13 cellular contexts compared by ENCODE assay signal in the genomic region with DNA sequence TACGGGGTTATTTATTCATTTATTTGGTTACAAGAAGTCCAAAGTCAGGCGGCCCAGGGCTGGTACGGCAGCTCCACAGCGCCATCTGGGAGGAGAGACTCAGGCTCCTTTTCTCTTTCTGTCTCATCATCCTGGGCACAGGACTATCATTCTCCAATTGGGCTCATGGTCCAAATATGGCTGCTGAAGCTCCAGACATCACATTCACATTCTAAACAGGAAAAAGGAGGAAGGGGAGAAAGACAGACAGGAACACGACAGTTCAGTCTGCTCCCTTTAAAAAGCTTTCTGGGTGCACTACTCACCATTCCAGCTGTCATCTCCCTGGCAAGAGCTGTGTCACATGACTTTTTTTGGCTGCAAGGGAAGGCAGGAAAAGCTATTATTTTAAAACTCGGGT.
DNase-seq lines count a peak whose midpoint lies in the region; ATAC-seq and TF ChIP-seq lines count a peak whose summit lies in the region.
"Had no signal": no experiment of that assay in that cellular context is flagged by ENCODE, and none has a peak within 500 bp of the region (broad histone marks: within the 10 kb centered on the region; RNA-seq: fewer than 3 reads in every experiment).

No MANE protein-coding gene starts in this region.

- DNase-seq in GM12865 (ENCODE audit: low read depth) (no peak), MG63 (peak; percentile 61), choroid plexus epithelial cell (ENCODE audit: low read depth) (peak; percentile 17), osteoblast (ENCODE audit: insufficient read length, low spot score, missing footprints) (peak; percentile 59), SW480 (ENCODE audit: low spot score) (no peak), NCI-H187 treated with DMSO at 0.1 percent for 48 hours (lab: John Stamatoyannopoulos, UW) (no peak)
- no peak for DNase-seq in activated CD8-positive, alpha-beta memory T cell treated with anti-CD3 and anti-CD28 coated beads, Interleukin-2, amount 50 U/mL, for 48 hours
- DNase-seq: cortex of kidney, foreskin melanocyte, NCI-H524, SIG-M5 had no signal

- H2AFZ ChIP-seq in osteoblast (ENCODE audit: low read length), result no peak overlapping the region

- H3K9me3 ChIP-seq in MG63, result peaks cover 8% of the 10 kb centered on the region; the same call in 1 of the 2 replicates
- H3K9me3 ChIP-seq in osteoblast (ENCODE audit: low read depth, low read length), result peaks cover 2% of the 10 kb centered on the region

- no peak overlapping the region for H3K27ac ChIP-seq in osteoblast (ENCODE audit: low read depth, low read length)

- H3K27me3 ChIP-seq in MG63 (no peaks in the 10 kb centered on the region), osteoblast (ENCODE audit: insufficient read depth, low read length) (peaks cover 3% of the 10 kb centered on the region)

- H3K79me2 ChIP-seq in osteoblast (ENCODE audit: insufficient read depth, low read length), result no peaks in the 10 kb centered on the region

- no peaks in the 10 kb centered on the region for H4K20me1 ChIP-seq in osteoblast (ENCODE audit: insufficient read depth, low read length)

- no peaks in the 10 kb centered on the region for H3K4me1 ChIP-seq in osteoblast (ENCODE audit: insufficient read depth, low read length)

- peak; percentile 5 for TF ChIP-seq CTCF in GM12865 (IDR thresholded peaks at IDR 0.05; ENCODE audit: insufficient read depth, low read depth, low read length, missing control alignments)
- peak; percentile 48 for TF ChIP-seq CTCF in choroid plexus epithelial cell (conservative IDR thresholded peaks at IDR 0.05; ENCODE audit: low read depth, low read length)
- peak; percentile 31 for TF ChIP-seq CTCF in osteoblast (IDR thresholded peaks at IDR 0.05; ENCODE audit: extremely low read depth, low read depth, low read length)

- ATAC-seq in GM18519 (IDR thresholded peaks at IDR 0.05; ENCODE audit: low FRiP score, unreplicated experiment), result no peak
- ATAC-seq: activated naive CD4-positive, alpha-beta T cell treated with anti-CD3 and anti-CD28 coated beads, Interleukin-2, amount 50 U/mL, for 72 hours had no signal

- H3K36me3 ChIP-seq in MG63 (no peaks in the 10 kb centered on the region), osteoblast (ENCODE audit: insufficient read depth, low read length) (no peaks in the 10 kb centered on the region)

- H3K4me3 ChIP-seq in GM12865 (ENCODE audit: low read depth, low read length) (no peak overlapping the region), MG63 (no peak overlapping the region), choroid plexus epithelial cell (ENCODE audit: low read depth, low read length) (no peak overlapping the region), osteoblast (ENCODE audit: insufficient read depth, low read length) (no peak overlapping the region)

- no peak overlapping the region for H3K4me2 ChIP-seq in osteoblast (ENCODE audit: insufficient read depth, low read length)

Comparison
In these comparisons a context has a peak if more than half of its experiments do, and no peak if none do; other contexts are left out.
1. DNase-seq: peak in MG63 (single experiment), choroid plexus epithelial cell (single experiment) and osteoblast (single experiment); none in GM12865 (single experiment), SW480 (single experiment), NCI-H187 treated with DMSO at 0.1 percent for 48 hours (single experiment) and activated CD8-positive, alpha-beta memory T cell treated with anti-CD3 and anti-CD28 coated beads, Interleukin-2, amount 50 U/mL, for 48 hours (single experiment).
2. Peak in every context shown above with its lines, with median percentiles within 50 percentile points of each other: CTCF ChIP-seq.